Comparison of ENCODE assay signal across 27 cellular contexts in the genomic region with DNA sequence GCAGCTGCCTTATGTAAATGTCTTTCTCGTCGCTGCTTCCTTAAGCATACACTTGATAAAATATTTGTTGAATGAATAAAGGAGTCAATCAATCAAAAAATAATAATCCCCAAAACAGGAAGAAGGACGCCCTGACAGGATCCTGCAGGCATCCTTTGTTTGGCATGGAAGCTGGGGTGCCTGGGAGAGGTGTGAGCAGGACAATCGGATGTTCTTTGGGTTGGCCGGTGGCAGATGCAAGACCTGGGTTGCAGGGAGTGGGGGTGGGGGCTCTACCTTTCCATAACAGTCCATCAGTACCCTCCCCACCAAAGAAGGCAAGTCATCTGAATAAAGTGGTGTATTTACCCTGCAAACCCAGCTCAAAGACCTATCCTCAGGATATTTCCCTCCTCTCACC. TPM values are rescaled to one million over a fixed set of nuclear protein-coding genes. Genes with fewer than 3 reads are reported as not detected.
DNase-seq lines count a peak whose midpoint lies in the region; ATAC-seq and TF ChIP-seq lines count a peak whose summit lies in the region.
"Had no signal": no experiment of that assay in that cellular context is flagged by ENCODE, and none has a peak within 500 bp of the region (broad histone marks: within the 10 kb centered on the region; RNA-seq: fewer than 3 reads in every experiment).

No MANE protein-coding gene starts in this region.

- H4K20me1 ChIP-seq in HCT116 (ENCODE audit: insufficient read depth), result no peaks in the 10 kb centered on the region

- H3K4me3 Mint-ChIP-seq in endothelial cell (ENCODE audit: unreplicated experiment), result peak overlapping the region; percentile 83
- H3K4me3 Mint-ChIP-seq: CD4-positive, alpha-beta T cell; effector memory CD8-positive, alpha-beta T cell; stimulated activated effector memory CD8-positive, alpha-beta T cell treated with anti-CD3 and anti-CD28 coated beads, Interleukin-12 subunit alpha, Interleukin-12 subunit beta, amount 100 ng/mL, for 72 hours; T-helper 17 cell had no signal

- H3K27me3 Mint-ChIP-seq in endothelial cell (ENCODE audit: unreplicated experiment), result peaks cover 9% of the 10 kb centered on the region

- 39 to 46% methylated on average over 5 of the region's 5 CpGs for WGBS in thyroid gland, 2 donors

- no peaks in the 10 kb centered on the region for H3K9me3 ChIP-seq in HCT116 (ENCODE audit: control insufficient read depth in 1 of 2, insufficient read depth in 1 of 2, low read depth in 1 of 2, low read length in 2 of 2)
- H3K9me3 ChIP-seq in thyroid gland, result no peaks in the 10 kb centered on the region
- H3K9me3 ChIP-seq: suprapubic skin had no signal

- H3K4me3 ChIP-seq in HCT116 (replicated peaks in 1 of 2; ENCODE audit: low read depth in 1 of 2, low read length in 2 of 2), result no peak overlapping the region
- H3K4me3 ChIP-seq in thyroid gland (replicated peaks in 1 of 3), result no peak overlapping the region
- H3K4me3 ChIP-seq: SK-N-MC had no signal

- H3K27ac Mint-ChIP-seq in endothelial cell (ENCODE audit: unreplicated experiment), result peak overlapping the region; percentile 61
- H3K27ac Mint-ChIP-seq: CD4-positive, alpha-beta T cell; effector memory CD8-positive, alpha-beta T cell; HFFc6; stimulated activated effector memory CD8-positive, alpha-beta T cell treated with anti-CD3 and anti-CD28 coated beads, Interleukin-12 subunit alpha, Interleukin-12 subunit beta, amount 100 ng/mL, for 72 hours; T-helper 17 cell had no signal

- POLR2A ChIA-PET in HCT116 (lab: Charles Lee), result no interaction called here

- peak overlapping the region; percentile 99 for H3K4me2 ChIP-seq in HCT116 (ENCODE audit: low read length)
- H3K4me2 ChIP-seq: KMS-11 had no signal

- TF ChIP-seq RAD21 in HCT116 (IDR thresholded peaks at IDR 0.05; ENCODE audit: low read depth), result no peak

- H3K79me2 ChIP-seq in HCT116 (ENCODE audit: insufficient read depth, low read length), result peaks cover 4% of the 10 kb centered on the region; the same call in 1 of the 2 replicates

- no peak for DNase-seq in HCT116 (ENCODE audit: low read depth, low spot score)
- DNase-seq in endothelial cell (ENCODE audit: low spot score), result no peak
- peak; percentile 28 for DNase-seq in mesenteric fat pad (ENCODE audit: low spot score)
- no peak for DNase-seq in thyroid gland
- no peak for DNase-seq in AG08395 (ENCODE audit: low spot score)
- no peak for DNase-seq in KG1 (lab: John Stamatoyannopoulos, UW)
- DNase-seq: activated CD4-positive, alpha-beta T cell treated with anti-CD3 and anti-CD28 coated beads for 4 hours; activated naive CD4-positive, alpha-beta T cell treated with Interleukin-2 at 50 U/mL for 16 hours; activated T-cell treated with anti-CD3 and anti-CD28 coated beads, Interleukin-2, amount 50 U/mL, for 48 hours; CD4-positive, alpha-beta T cell; DMS153; effector memory CD8-positive, alpha-beta T cell; mammary epithelial cell; NCI-H1436 treated with DMSO at 0.1 percent for 48 hours; NCI-H524; RPMI8226; spleen; stimulated activated CD4-positive, alpha-beta T cell treated with anti-CD3 and anti-CD28 coated beads, Interleukin-2, amount 100 ng/mL, for 48 hours; T-helper 17 cell had no signal

- BruUV-seq in HCT116 (replicated peaks; lab: Mats Ljungman, UMichigan), result no TSS peak

- no peaks in the 10 kb centered on the region for H3K36me3 ChIP-seq in HCT116 (ENCODE audit: control insufficient read depth in 1 of 2, insufficient read depth in 2 of 2, low read length in 2 of 2)
- H3K36me3 ChIP-seq in thyroid gland, result no peaks in the 10 kb centered on the region
- H3K36me3 ChIP-seq: spleen, suprapubic skin had no signal

- no peaks in the 10 kb centered on the region for H3K27me3 ChIP-seq in HCT116 (ENCODE audit: insufficient read depth, low read length)
- H3K27me3 ChIP-seq in thyroid gland, result no peaks in the 10 kb centered on the region

- H2AFZ ChIP-seq in HCT116 (ENCODE audit: low read depth, low read length, poor library complexity, severe bottlenecking), result no peak overlapping the region

- no peak for TF ChIP-seq CTCF in HCT116 (IDR thresholded peaks at IDR 0.05 in 2 of 3, conservative IDR thresholded peaks at IDR 0.05 in 1 of 3; ENCODE audit: borderline replicate concordance in 1 of 3, insufficient read depth in 1 of 3, low read depth in 2 of 3, low read length in 2 of 3)
- TF ChIP-seq CTCF in endothelial cell (IDR thresholded peaks at IDR 0.05; ENCODE audit: unreplicated experiment), result no peak
- no peak for TF ChIP-seq CTCF in thyroid gland (IDR thresholded peaks at IDR 0.05)

- peaks cover 5 to 13% of the 10 kb centered on the region in 2 experiments for H3K4me1 ChIP-seq in HCT116 (ENCODE audit: control insufficient read depth in 1 of 2, insufficient read depth in 2 of 2, low read length in 2 of 2)
- peaks cover 29 to 37% of the 10 kb centered on the region in 2 donors for H3K4me1 ChIP-seq in thyroid gland

- TF ChIP-seq POLR2A in HCT116 (IDR thresholded peaks at IDR 0.05; ENCODE audit: borderline replicate concordance, extremely low read depth, insufficient read depth, insufficient read length) (no peak), thyroid gland (IDR thresholded peaks at IDR 0.05) (no peak), GM18505 (IDR thresholded peaks at IDR 0.05; ENCODE audit: borderline replicate concordance, extremely low read depth, insufficient read depth, insufficient read length) (no peak)

- peaks cover 4% of the 10 kb centered on the region for H3K9me3 Mint-ChIP-seq in endothelial cell (ENCODE audit: unreplicated experiment)
- H3K9me3 Mint-ChIP-seq: CD4-positive, alpha-beta T cell; effector memory CD8-positive, alpha-beta T cell; stimulated activated effector memory CD8-positive, alpha-beta T cell treated with anti-CD3 and anti-CD28 coated beads, Interleukin-12 subunit alpha, Interleukin-12 subunit beta, amount 100 ng/mL, for 72 hours had no signal

- intact Hi-C loops in HCT116 (cut with micrococcal nuclease) (loop anchor here (2.0 kb wide), 2 partner anchors 45 to 133 kb away; no protein-coding TSS in a partner anchor), thyroid gland (cut with DNase I) (loop anchor here (5.0 kb wide), 1 partner anchor 111 kb away; no protein-coding TSS in a partner anchor)

- H3K9me2 ChIP-seq in HCT116 (ENCODE audit: insufficient read depth), result no peaks in the 10 kb centered on the region

- H3K4me1 Mint-ChIP-seq in endothelial cell (ENCODE audit: unreplicated experiment), result peaks cover 18% of the 10 kb centered on the region
- H3K4me1 Mint-ChIP-seq: stimulated activated effector memory CD8-positive, alpha-beta T cell treated with anti-CD3 and anti-CD28 coated beads, Interleukin-12 subunit alpha, Interleukin-12 subunit beta, amount 100 ng/mL, for 72 hours; T-helper 17 cell had no signal

- ATAC-seq in HCT116, result no peak
- ATAC-seq in GM18505 (IDR thresholded peaks at IDR 0.05; ENCODE audit: unreplicated experiment), result no peak
- ATAC-seq in HG02763 (IDR thresholded peaks at IDR 0.05; ENCODE audit: unreplicated experiment), result no peak
- ATAC-seq: effector memory CD8-positive, alpha-beta T cell; stimulated activated effector memory CD8-positive, alpha-beta T cell treated with anti-CD3 and anti-CD28 coated beads, Interleukin-12 subunit alpha, Interleukin-12 subunit beta, amount 100 ng/mL, for 72 hours; T-helper 17 cell had no signal

- CTCF ChIA-PET in HCT116 (lab: Charles Lee), result interaction anchor here (3.0 kb wide), 1 partner anchor 133 kb away, joined by 15 read pairs; no protein-coding TSS in a partner anchor

- RAD21 ChIA-PET in HCT116 (lab: Charles Lee; ENCODE audit: low non-redundant PET in 1 of 2, low total read pairs in 2 of 2, uncharacterized antibody in 2 of 2, unreplicated experiment in 2 of 2), result no interaction called here

- no peaks in the 10 kb centered on the region for H3K36me3 Mint-ChIP-seq in endothelial cell (ENCODE audit: low read depth, unreplicated experiment)
- H3K36me3 Mint-ChIP-seq: stimulated activated effector memory CD8-positive, alpha-beta T cell treated with anti-CD3 and anti-CD28 coated beads, Interleukin-12 subunit alpha, Interleukin-12 subunit beta, amount 100 ng/mL, for 72 hours had no signal

- H3K27ac ChIP-seq in HCT116 (ENCODE audit: low read depth, low read length) (no peak overlapping the region), thyroid gland (peak overlapping the region; percentile 78 to 90 (median 85))
- H3K27ac ChIP-seq: KMS-11, SK-N-MC, spleen had no signal

- no peak overlapping the region for H3K9ac ChIP-seq in HCT116 (ENCODE audit: low read length)
- H3K9ac ChIP-seq: KMS-11 had no signal

TF ChIP-seq in HCT116, 20 proteins besides CTCF, POLR2A, EP300 and RAD21:
- TF ChIP-seq ZNF274 (IDR thresholded peaks at IDR 0.05; ENCODE audit: low read depth, low read length) (no peak), ELF1 (IDR thresholded peaks at IDR 0.05; ENCODE audit: borderline replicate concordance, low read depth) (no peak)
- TF ChIP-seq, protein P1, sequence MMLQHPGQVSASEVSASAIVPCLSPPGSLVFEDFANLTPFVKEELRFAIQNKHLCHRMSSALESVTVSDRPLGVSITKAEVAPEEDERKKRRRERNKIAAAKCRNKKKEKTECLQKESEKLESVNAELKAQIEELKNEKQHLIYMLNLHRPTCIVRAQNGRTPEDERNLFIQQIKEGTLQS (IDR thresholded peaks at IDR 0.05), result no peak

RNA-seq across cellular contexts. Expression of a gene that starts 1.4 kb away (rescaled TPM):
- total RNA-seq in HCT116 (2021; ENCODE audit: unreplicated experiment) (16.9 TPM), endothelial cell (ENCODE audit: unreplicated experiment) (10.5 TPM), mesenteric fat pad (2.0 TPM), thyroid gland (100 to 1,000 TPM in 1 of 4 donors, 10 to 100 TPM in 3; 55.6 to 126 (median 90.8) TPM)
- polyA plus RNA-seq in HCT116 (2012), result 7.1 and 7.3 TPM in 2 replicates
- total RNA-seq: activated CD8-positive, alpha-beta memory T cell treated with anti-CD3 and anti-CD28 coated beads for 36 hours; CD4-positive, alpha-beta T cell had no signal
